3 cellular contexts compared by ENCODE assay signal in genomic region chr3:4882548-4882947, GRCh38.
A peak's percentile ranks its signal among the peaks of the same experiment; 100 is the strongest.
TF ChIP-seq lines count a peak whose summit lies in the region.

No MANE protein-coding gene starts in this region.

TF ChIP-seq in SK-N-SH, 30 proteins besides CTCF, POLR2A, EP300 and RAD21 (continued from another document):
- TF ChIP-seq IRF3 (IDR thresholded peaks at IDR 0.05; ENCODE audit: low read depth, low read length) (no peak), REST (IDR thresholded peaks at IDR 0.05; ENCODE audit: low read depth, low read length) (no peak)

TF ChIP-seq in HEK293, 187 proteins besides CTCF, POLR2A, EP300 and RAD21:
- TF ChIP-seq ZNF449 (tag by site-specific recombination; IDR thresholded peaks at IDR 0.05) (no peak), ZNF146 (tag by site-specific recombination; IDR thresholded peaks at IDR 0.05) (peak; percentile 51; the same call in 1 of the 2 replicates)

TF ChIP-seq in K562, 482 proteins besides CTCF, POLR2A, EP300 and RAD21 (continued from another document):
- peak; percentile 76 for TF ChIP-seq RBM25 (IDR thresholded peaks at IDR 0.05; ENCODE audit: low read depth, low read length, severe bottlenecking)
- no peak for TF ChIP-seq RCOR1 (IDR thresholded peaks at IDR 0.05; ENCODE audit: borderline replicate concordance in 1 of 2, low read depth in 2 of 2, low read length in 2 of 2)
- no peak for TF ChIP-seq ZNF174 (CRISPR knock-in tag; IDR thresholded peaks at IDR 0.05)
- no peak for TF ChIP-seq HES1 (IDR thresholded peaks at IDR 0.05; ENCODE audit: low read depth)
- no peak for TF ChIP-seq CBX1 (IDR thresholded peaks at IDR 0.05; ENCODE audit: low read depth)
